In genomic region chr19:8342684-8343482, GRCh38 we compare ENCODE assay signal across 1 cellular context.
TF ChIP-seq lines count a peak whose summit lies in the region.

Gene KANK3 (minus strand): TSS chr19:8343262. CDS start chr19:8337828, 5,434 bp downstream.

TF ChIP-seq in HepG2, 621 proteins besides CTCF, POLR2A, EP300 and RAD21 (continued from another document and continues in another):
- TF ChIP-seq ZMAT3 (CRISPR knock-in tag; conservative IDR thresholded peaks at IDR 0.05) (peak; percentile 41; the same call in 1 of the 2 replicates), ATF4 (CRISPR knock-in tag; IDR thresholded peaks at IDR 0.05) (no peak), DMTF1 (CRISPR knock-in tag; IDR thresholded peaks at IDR 0.05) (no peak), ZBTB2 (CRISPR knock-in tag; IDR thresholded peaks at IDR 0.05; ENCODE audit: low read depth) (no peak), ZGPAT (CRISPR knock-in tag; IDR thresholded peaks at IDR 0.05) (no peak), YEATS4 (CRISPR knock-in tag; IDR thresholded peaks at IDR 0.05; ENCODE audit: borderline replicate concordance) (no peak), ZNF136 (CRISPR knock-in tag; IDR thresholded peaks at IDR 0.05; ENCODE audit: low read depth) (no peak), CENPBD1 (CRISPR knock-in tag; IDR thresholded peaks at IDR 0.05; ENCODE audit: borderline replicate concordance, low read depth) (no peak), DRAP1 (CRISPR knock-in tag; IDR thresholded peaks at IDR 0.05) (peak; percentile 84), BATF2 (CRISPR knock-in tag; IDR thresholded peaks at IDR 0.05) (no peak), E2F2 (CRISPR knock-in tag; IDR thresholded peaks at IDR 0.05; ENCODE audit: borderline replicate concordance) (no peak), ZNF550 (CRISPR knock-in tag; IDR thresholded peaks at IDR 0.05; ENCODE audit: borderline replicate concordance) (no peak), SALL2 (CRISPR knock-in tag; IDR thresholded peaks at IDR 0.05) (no peak), MED8 (CRISPR knock-in tag; IDR thresholded peaks at IDR 0.05; ENCODE audit: insufficient replicate concordance) (no peak), CHCHD3 (CRISPR knock-in tag; IDR thresholded peaks at IDR 0.05) (no peak), ZKSCAN1 (IDR thresholded peaks at IDR 0.05; ENCODE audit: low read length) (no peak), ZFP62 (CRISPR knock-in tag; IDR thresholded peaks at IDR 0.05) (no peak), GTF2F1 (IDR thresholded peaks at IDR 0.05; ENCODE audit: low read length) (no peak), ZBTB7A (CRISPR knock-in tag; IDR thresholded peaks at IDR 0.05) (no peak), FOXO4 (CRISPR knock-in tag; conservative IDR thresholded peaks at IDR 0.05) (no peak), ZBTB46 (CRISPR knock-in tag; IDR thresholded peaks at IDR 0.05; ENCODE audit: borderline replicate concordance) (no peak), ZNF7 (CRISPR knock-in tag; IDR thresholded peaks at IDR 0.05) (no peak), ZFP82 (CRISPR knock-in tag; IDR thresholded peaks at IDR 0.05; ENCODE audit: borderline replicate concordance) (no peak), NFYC (CRISPR knock-in tag; IDR thresholded peaks at IDR 0.05) (peak; percentile 97), ZNF333 (CRISPR knock-in tag; IDR thresholded peaks at IDR 0.05; ENCODE audit: borderline replicate concordance) (no peak), MEIS1 (CRISPR knock-in tag; IDR thresholded peaks at IDR 0.05; ENCODE audit: borderline replicate concordance) (no peak), HBP1 (CRISPR knock-in tag; IDR thresholded peaks at IDR 0.05; ENCODE audit: low read depth) (no peak), TFDP2 (CRISPR knock-in tag; IDR thresholded peaks at IDR 0.05) (0 out of 2 replicates have a peak, but pooled peaks have one; percentile 28), ZNF749 (CRISPR knock-in tag; IDR thresholded peaks at IDR 0.05; ENCODE audit: borderline replicate concordance) (no peak), SALL1 (CRISPR knock-in tag; IDR thresholded peaks at IDR 0.05) (peak; percentile 62; the same call in 1 of the 2 replicates), DBP (CRISPR knock-in tag; IDR thresholded peaks at IDR 0.05; ENCODE audit: not compliant biosample characterization) (no peak), ZNF724P (CRISPR knock-in tag; IDR thresholded peaks at IDR 0.05; ENCODE audit: borderline replicate concordance) (no peak), ZNF614 (CRISPR knock-in tag; IDR thresholded peaks at IDR 0.05; ENCODE audit: borderline replicate concordance) (no peak), POLR2AphosphoS5 (IDR thresholded peaks at IDR 0.05; ENCODE audit: low read depth, low read length) (no peak), KDM5B (CRISPR knock-in tag; IDR thresholded peaks at IDR 0.05; ENCODE audit: borderline replicate concordance) (peak; percentile 42; the same call in 1 of the 2 replicates), SRSF1 (optimal IDR thresholded peaks at IDR 0.05; ENCODE audit: low read depth, low read length) (peak; percentile 31), FOXM1 (CRISPR knock-in tag; IDR thresholded peaks at IDR 0.05) (no peak), ZNF569 (CRISPR knock-in tag; IDR thresholded peaks at IDR 0.05; ENCODE audit: borderline replicate concordance) (no peak), MEIS2 (CRISPR knock-in tag; IDR thresholded peaks at IDR 0.05) (no peak), ZBED4 (CRISPR knock-in tag; IDR thresholded peaks at IDR 0.05; ENCODE audit: borderline replicate concordance) (no peak), ELF3 (CRISPR knock-in tag; IDR thresholded peaks at IDR 0.05) (no peak)
